8 cellular contexts compared by ENCODE assay signal in genomic region chr4:104930745-104931736, GRCh38.
DNase-seq lines count a peak whose midpoint lies in the region; ATAC-seq and TF ChIP-seq lines count a peak whose summit lies in the region.
"Not testable (repeated sequence)": the region's sequence is repeated elsewhere in the genome, so short reads cannot be mapped to it uniquely, and the experiment has no call there.

No MANE protein-coding gene starts in this region.

- not testable (repeated sequence) for H4K20me1 ChIP-seq in H9 (ENCODE audit: control insufficient read depth, insufficient read depth, insufficient read length); Loucy (ENCODE audit: insufficient read depth, low read length, poor library complexity, severe bottlenecking)

- peaks cover 11 to 16% of the 10 kb centered on the region in 2 experiments; a peak in 3 of 4 replicates for H3K4me1 Mint-ChIP-seq in H9
- peaks cover 26 to 40% (median 39%) of the 10 kb centered on the region in 3 donors for H3K4me1 Mint-ChIP-seq in T-cell

- not testable (repeated sequence) for H2BK15ac ChIP-seq in H9 (ENCODE audit: low read depth, low read length)

- H3K4me3 ChIP-seq in Loucy (ENCODE audit: low read length, poor library complexity, severe bottlenecking); fibroblast of villous mesenchyme (ENCODE audit: low read depth, low read length); neutrophil (ENCODE audit: low read depth in 1 of 2, low read length in 1 of 2); upper lobe of right lung: not testable (repeated sequence)

- peak; percentile 63 for DNase-seq in H9
- DNase-seq in T-cell = peak; percentile 15 to 66 (median 40)
- DNase-seq in activated gamma-delta T cell treated with Interleukin-2 at 50 U/mL for 16 hours = peak; percentile 56
- peak; percentile 48 for DNase-seq in fibroblast of villous mesenchyme (ENCODE audit: low read depth)
- peak; percentile 70 for DNase-seq in upper lobe of right lung

- not testable (repeated sequence) for H2AFZ ChIP-seq in H9 (ENCODE audit: low read length)
- H2AFZ ChIP-seq in Loucy (ENCODE audit: low read length) = peak overlapping the region; percentile 27; the same call in 1 of the 2 replicates

- H3K56ac ChIP-seq in H9 (ENCODE audit: insufficient read length, low read depth, low read length) = not testable (repeated sequence)

- not testable (repeated sequence) for H3K36me3 ChIP-seq in Loucy (ENCODE audit: insufficient read depth, low read length); neutrophil; upper lobe of right lung

- not testable (repeated sequence) for H3K27ac Mint-ChIP-seq in H9
- peak overlapping the region; percentile 79 to 84 for H3K27ac Mint-ChIP-seq in T-cell

- H2AK5ac ChIP-seq in H9 (ENCODE audit: insufficient read length, low read length) = not testable (repeated sequence)

- POLR2A ChIA-PET in T-cell (lab: Charles Lee) = not testable (repeated sequence)

- intact Hi-C loops in upper lobe of right lung (cut with DNase I) = not testable (repeated sequence)

- H3K23me2 ChIP-seq in H9 (ENCODE audit: insufficient read length, low read depth, low read length, poor library complexity, severe bottlenecking) = not testable (repeated sequence)

- not testable (repeated sequence) for H3K23ac ChIP-seq in H9 (ENCODE audit: insufficient read length, low read depth, low read length)

- H3K9me3 Mint-ChIP-seq in H9 = not testable (repeated sequence)
- peaks cover 3 to 16% (median 3%) of the 10 kb centered on the region in 3 donors for H3K9me3 Mint-ChIP-seq in T-cell

- H3K9me3 ChIP-seq in H9 (ENCODE audit: control insufficient read depth, low read depth, low read length); Loucy (ENCODE audit: insufficient read depth, low read depth, low read length); neutrophil; upper lobe of right lung: not testable (repeated sequence)

- not testable (repeated sequence) for H3K9me2 ChIP-seq in Loucy (replicated peaks; ENCODE audit: low read depth, low read length)

- peak; percentile 73 to 89 (median 81) for ATAC-seq in T-cell (replicated peaks in 1 of 4)
- ATAC-seq in upper lobe of right lung = peak; percentile 50

- TF ChIP-seq CTCF in GM12873 (IDR thresholded peaks at IDR 0.05; ENCODE audit: insufficient read depth, low read depth, low read length, missing control alignments) = peak; percentile 53
- TF ChIP-seq CTCF in H9 (conservative IDR thresholded peaks at IDR 0.05) = 0 out of 3 replicates have a peak, but pooled peaks have one; percentile 20
- peak; percentile 36 for TF ChIP-seq CTCF in Loucy (conservative IDR thresholded peaks at IDR 0.05; ENCODE audit: low read length)
- peak; percentile 46 for TF ChIP-seq CTCF in fibroblast of villous mesenchyme (IDR thresholded peaks at IDR 0.05; ENCODE audit: insufficient read depth, low read depth, low read length)
- TF ChIP-seq CTCF in neutrophil (IDR thresholded peaks at IDR 0.05) = peak; percentile 47
- peak; percentile 29 for TF ChIP-seq CTCF in upper lobe of right lung (IDR thresholded peaks at IDR 0.05)

- H4K5ac ChIP-seq in H9 (ENCODE audit: insufficient read length, low read depth, low read length) = not testable (repeated sequence)

- H2BK20ac ChIP-seq in H9 (ENCODE audit: low read depth, low read length, poor library complexity, severe bottlenecking) = not testable (repeated sequence)

- not testable (repeated sequence) for H3K27me3 ChIP-seq in H9 (ENCODE audit: insufficient read depth, low read length); Loucy (ENCODE audit: insufficient read depth, low read length, poor library complexity, severe bottlenecking); neutrophil; upper lobe of right lung

- not testable (repeated sequence) for H3K14ac ChIP-seq in H9 (ENCODE audit: insufficient read depth, low read length)

- not testable (repeated sequence) for H2BK5ac ChIP-seq in H9 (ENCODE audit: insufficient read length, low read length)

- H3K4me3 Mint-ChIP-seq in H9 = not testable (repeated sequence)
- H3K4me3 Mint-ChIP-seq in T-cell = peak overlapping the region in 2 of 3 donors; percentile 39 to 79

- no CpG with 5 or more reads among the region's 5 CpGs for WGBS in H9 (ENCODE audit: extremely low coverage, insufficient read length, low lambda C conversion rate)

- not testable (repeated sequence) for H3K4me1 ChIP-seq in H9 (ENCODE audit: insufficient read depth, low read length); Loucy (ENCODE audit: insufficient read depth, low read length, poor library complexity, severe bottlenecking); upper lobe of right lung
- H3K4me1 ChIP-seq in neutrophil (ENCODE audit: control insufficient read depth in 1 of 2, insufficient read depth in 1 of 2, low read depth in 1 of 2, low read length in 1 of 2) = peaks cover 6 to 16% of the 10 kb centered on the region in 2 experiments

- not testable (repeated sequence) for H3K79me2 ChIP-seq in H9 (ENCODE audit: insufficient read depth, low read length); Loucy (ENCODE audit: insufficient read depth, low read length)

- H3K4me2 ChIP-seq in H9 (ENCODE audit: insufficient read depth, insufficient read length, low read length); Loucy (ENCODE audit: low read depth, low read length, poor library complexity, severe bottlenecking): not testable (repeated sequence)

- H3F3A ChIP-seq in Loucy (ENCODE audit: low read depth) = not testable (repeated sequence)

- not testable (repeated sequence) for H4K91ac ChIP-seq in H9 (ENCODE audit: insufficient read length, low read depth, low read length)

- not testable (repeated sequence) for H3K79me1 ChIP-seq in H9 (ENCODE audit: insufficient read depth, low read depth, low read length, poor library complexity, severe bottlenecking)

- H2BK12ac ChIP-seq in H9 (ENCODE audit: insufficient read length, low read depth, low read length) = not testable (repeated sequence)

- not testable (repeated sequence) for H3K18ac ChIP-seq in H9 (ENCODE audit: insufficient read length, low read depth, low read length)

- not testable (repeated sequence) for H4K8ac ChIP-seq in H9 (replicated peaks; ENCODE audit: insufficient read length, low read depth, low read length)

- not testable (repeated sequence) for H3K27ac ChIP-seq in H9 (ENCODE audit: insufficient read length, low read depth, low read length); neutrophil; upper lobe of right lung

- H3K27me3 Mint-ChIP-seq in H9 (ENCODE audit: low read depth) = peaks cover 69% of the 10 kb centered on the region
- not testable (repeated sequence) for H3K27me3 Mint-ChIP-seq in T-cell

- not testable (repeated sequence) for H3K36me3 Mint-ChIP-seq in H9 (ENCODE audit: insufficient read depth in 1 of 3, low read depth in 3 of 3); T-cell

- CTCF ChIA-PET in T-cell (lab: Charles Lee) = interaction anchor here in 1 of 2 donors (1.3 kb wide), 1 partner anchor 543 kb away, joined by 3 read pairs; the partner anchor contains the start of gene PPA2

- not testable (repeated sequence) for H2BK120ac ChIP-seq in H9 (ENCODE audit: low read depth, low read length, poor library complexity, severe bottlenecking)

- not testable (repeated sequence) for H3T11ph ChIP-seq in H9 (ENCODE audit: low read length)

- H3K4ac ChIP-seq in H9 (ENCODE audit: low read depth, low read length) = not testable (repeated sequence)

- H3K9ac ChIP-seq in H9 (ENCODE audit: extremely low read depth, insufficient read length, low read length); Loucy (ENCODE audit: low read depth, low read length, poor library complexity, severe bottlenecking): not testable (repeated sequence)
